9 cellular contexts compared by ENCODE assay signal in genomic region chr6:160767647-160768019, GRCh38.
A peak's percentile ranks its signal among the peaks of the same experiment; 100 is the strongest.
DNase-seq lines count a peak whose midpoint lies in the region; ATAC-seq and TF ChIP-seq lines count a peak whose summit lies in the region.
"Had no signal": no experiment of that assay in that cellular context is flagged by ENCODE, and none has a peak within 500 bp of the region (broad histone marks: within the 10 kb centered on the region; RNA-seq: fewer than 3 reads in every experiment).

No MANE protein-coding gene starts in this region.

- no peaks in the 10 kb centered on the region for H3K36me3 ChIP-seq in esophagus muscularis mucosa

- H3K4me3 Mint-ChIP-seq in activated CD4-positive, alpha-beta T cell treated with anti-CD3 and anti-CD28 coated beads, Interleukin-2, amount 10 ng/mL, durations not matched to agents 24 days and 14 days: peak overlapping the region; percentile 79
- peak overlapping the region; percentile 79 to 85 for H3K4me3 Mint-ChIP-seq in stimulated activated naive B cell treated with anti-CD40 and anti-IgM and Interleukin-4, amounts not matched to agents 10 μg/mL and 1 μg/mL and 100 μg/mL, for 72 hours

- TF ChIP-seq POLR2A in esophagus muscularis mucosa (IDR thresholded peaks at IDR 0.05; ENCODE audit: low read depth): no peak

- no peak for TF ChIP-seq EP300 in esophagus muscularis mucosa (IDR thresholded peaks at IDR 0.05)

- intact Hi-C loops in activated CD4-positive, alpha-beta T cell treated with anti-CD3 and anti-CD28 coated beads, Interleukin-2, amount 10 ng/mL, durations not matched to agents 24 days and 14 days (cut with micrococcal nuclease): loop anchor here (5.0 kb wide), 1 partner anchor 250 kb away; no protein-coding TSS in a partner anchor
- intact Hi-C loops in esophagus muscularis mucosa (cut with DNase I): loop anchor here (5.0 to 10.0 kb wide), 2 partner anchors 35 to 233 kb away; no protein-coding TSS in a partner anchor

- no peak for DNase-seq in activated CD4-positive, alpha-beta T cell treated with anti-CD3 and anti-CD28 coated beads, Interleukin-2, amount 10 ng/mL, durations not matched to agents 24 days and 14 days
- DNase-seq in activated CD4-positive, alpha-beta T cell treated with anti-CD3 and anti-CD28 coated beads, Interleukin-2, amount 50 U/mL, for 4 hours: no peak
- DNase-seq in esophagus muscularis mucosa (ENCODE audit: extremely low spot score) (no peak), superior temporal gyrus (ENCODE audit: extremely low spot score) (no peak), mesenteric fat pad (ENCODE audit: low spot score) (no peak)
- DNase-seq in stimulated activated naive B cell treated with anti-CD40 and anti-IgM and Interleukin-4, amounts not matched to agents 10 μg/mL and 1 μg/mL and 100 μg/mL, for 72 hours: no peak
- DNase-seq in activated effector memory CD4-positive, alpha-beta T cell treated with Interleukin-2 at 50 U/mL for 16 hours: no peak
- DNase-seq: NCI-H2029 had no signal

- TF ChIP-seq CTCF in esophagus muscularis mucosa (IDR thresholded peaks at IDR 0.05): no peak

- peaks cover 2% of the 10 kb centered on the region for H3K4me1 Mint-ChIP-seq in activated CD4-positive, alpha-beta T cell treated with anti-CD3 and anti-CD28 coated beads, Interleukin-2, amount 10 ng/mL, durations not matched to agents 24 days and 14 days
- H3K4me1 Mint-ChIP-seq in stimulated activated naive B cell treated with anti-CD40 and anti-IgM and Interleukin-4, amounts not matched to agents 10 μg/mL and 1 μg/mL and 100 μg/mL, for 72 hours: peaks cover 3 to 5% of the 10 kb centered on the region in 2 donors

- H3K9me3 ChIP-seq in esophagus muscularis mucosa: peaks cover 0 to 3% (median 0%) of the 10 kb centered on the region in 4 donors

- H3K27me3 Mint-ChIP-seq in activated CD4-positive, alpha-beta T cell treated with anti-CD3 and anti-CD28 coated beads, Interleukin-2, amount 10 ng/mL, durations not matched to agents 24 days and 14 days: peaks cover 18% of the 10 kb centered on the region
- peaks cover 23 to 37% of the 10 kb centered on the region in 2 donors for H3K27me3 Mint-ChIP-seq in stimulated activated naive B cell treated with anti-CD40 and anti-IgM and Interleukin-4, amounts not matched to agents 10 μg/mL and 1 μg/mL and 100 μg/mL, for 72 hours

- no peaks in the 10 kb centered on the region for H3K36me3 Mint-ChIP-seq in activated CD4-positive, alpha-beta T cell treated with anti-CD3 and anti-CD28 coated beads, Interleukin-2, amount 10 ng/mL, durations not matched to agents 24 days and 14 days (ENCODE audit: low read depth)
- no peaks in the 10 kb centered on the region for H3K36me3 Mint-ChIP-seq in stimulated activated naive B cell treated with anti-CD40 and anti-IgM and Interleukin-4, amounts not matched to agents 10 μg/mL and 1 μg/mL and 100 μg/mL, for 72 hours

- H3K9me3 Mint-ChIP-seq in activated CD4-positive, alpha-beta T cell treated with anti-CD3 and anti-CD28 coated beads, Interleukin-2, amount 10 ng/mL, durations not matched to agents 24 days and 14 days: no peaks in the 10 kb centered on the region
- H3K9me3 Mint-ChIP-seq in stimulated activated naive B cell treated with anti-CD40 and anti-IgM and Interleukin-4, amounts not matched to agents 10 μg/mL and 1 μg/mL and 100 μg/mL, for 72 hours: peaks cover 2% of the 10 kb centered on the region in 2 donors

- WGBS in esophagus muscularis mucosa: 30% methylated on average over 5 of the region's 5 CpGs

- H3K27ac ChIP-seq in esophagus muscularis mucosa (replicated peaks in 1 of 4): no peak overlapping the region

- peak overlapping the region; percentile 53 to 59 (median 54) for H3K4me3 ChIP-seq in esophagus muscularis mucosa

- H3K27me3 ChIP-seq in esophagus muscularis mucosa: peaks cover 0 to 9% (median 0%) of the 10 kb centered on the region in 4 donors

- ATAC-seq in HG03175 (IDR thresholded peaks at IDR 0.05; ENCODE audit: unreplicated experiment): peak; percentile 8
- ATAC-seq in stimulated activated naive B cell treated with anti-CD40 and anti-IgM and Interleukin-4, amounts not matched to agents 10 μg/mL and 1 μg/mL and 100 μg/mL, for 72 hours (replicated peaks): peak; percentile 6 to 10

- H3K4me1 ChIP-seq in esophagus muscularis mucosa: peaks cover 7 to 17% (median 12%) of the 10 kb centered on the region in 4 donors

- no peak overlapping the region for H3K27ac Mint-ChIP-seq in activated CD4-positive, alpha-beta T cell treated with anti-CD3 and anti-CD28 coated beads, Interleukin-2, amount 10 ng/mL, durations not matched to agents 24 days and 14 days
- no peak overlapping the region for H3K27ac Mint-ChIP-seq in stimulated activated naive B cell treated with anti-CD40 and anti-IgM and Interleukin-4, amounts not matched to agents 10 μg/mL and 1 μg/mL and 100 μg/mL, for 72 hours
